22 cellular contexts compared by ENCODE assay signal in the genomic region with DNA sequence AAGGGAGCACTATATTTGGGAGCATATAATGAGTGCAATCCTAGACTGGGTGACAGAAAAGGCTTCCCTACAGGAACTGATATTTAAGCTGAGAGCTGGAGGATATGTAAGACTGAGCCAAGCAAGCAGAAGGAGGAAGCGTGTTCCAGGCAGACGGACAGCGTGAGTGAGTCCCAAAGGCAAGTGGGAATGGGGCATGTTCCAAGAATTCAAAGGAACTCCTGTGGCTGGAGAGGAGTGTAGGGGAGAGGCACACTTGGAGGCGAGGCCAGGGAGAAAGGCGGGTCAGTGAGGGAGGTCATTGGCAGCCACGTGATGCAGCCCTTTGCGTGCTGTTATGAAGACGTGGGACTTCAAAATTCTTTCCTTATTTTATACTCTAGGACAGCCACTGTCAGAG. TPM values are rescaled to one million over a fixed set of nuclear protein-coding genes. Genes with fewer than 3 reads are reported as not detected.
DNase-seq lines count a peak whose midpoint lies in the region; ATAC-seq, FAIRE-seq and TF ChIP-seq lines count a peak whose summit lies in the region.
"Had no signal": no experiment of that assay in that cellular context is flagged by ENCODE, and none has a peak within 500 bp of the region (broad histone marks: within the 10 kb centered on the region; RNA-seq: fewer than 3 reads in every experiment).

No MANE protein-coding gene starts in this region.

- H3K9me3 ChIP-seq in right lobe of liver = no peaks in the 10 kb centered on the region
- H3K9me3 ChIP-seq in HepG2 (ENCODE audit: low read length) = no peaks in the 10 kb centered on the region
- H3K9me3 ChIP-seq in osteoblast (ENCODE audit: low read depth, low read length) = no peaks in the 10 kb centered on the region
- no peaks in the 10 kb centered on the region for H3K9me3 ChIP-seq in aorta (ENCODE audit: control insufficient read depth, low read length)
- H3K9me3 ChIP-seq: esophagus squamous epithelium, SK-N-SH had no signal

- whole genome bisulfite sequencing in right lobe of liver (ENCODE audit: insufficient coverage, low coverage, low lambda C conversion rate, missing lambda C conversion rate) = 41% methylated on average over 4 of the region's 8 CpGs
- 69% methylated on average over 8 of the region's 8 CpGs for WGBS in HepG2 (ENCODE audit: low lambda C conversion rate)
- WGBS in aorta, 2 donors = 82% methylated on average over 8 of the region's 8 CpGs

- H3K9me3 Mint-ChIP-seq in activated T-cell treated with anti-CD3 and anti-CD28 coated beads, Interleukin-2, amount 50 U/mL, for 24 hours = no peaks in the 10 kb centered on the region
- no peaks in the 10 kb centered on the region for H3K9me3 Mint-ChIP-seq in activated naive CD4-positive, alpha-beta T cell treated with anti-CD3 and anti-CD28 coated beads for 36 hours

- BruUV-seq in HepG2 (replicated peaks; lab: Mats Ljungman, UMichigan) = no TSS peak

- H3K36me3 ChIP-seq in right lobe of liver (no peaks in the 10 kb centered on the region), HepG2 (replicated peaks in 1 of 2; ENCODE audit: control insufficient read depth in 1 of 2, insufficient read depth in 2 of 2, low read length in 2 of 2) (no peaks in the 10 kb centered on the region), osteoblast (ENCODE audit: insufficient read depth, low read length) (no peaks in the 10 kb centered on the region), aorta (ENCODE audit: control insufficient read depth in 1 of 2, insufficient read depth in 2 of 2, low read length in 1 of 2) (no peaks in the 10 kb centered on the region)
- H3K36me3 ChIP-seq: esophagus squamous epithelium had no signal

- H3K27ac Mint-ChIP-seq in activated T-cell treated with anti-CD3 and anti-CD28 coated beads, Interleukin-2, amount 50 U/mL, for 24 hours = no peak overlapping the region
- no peak overlapping the region for H3K27ac Mint-ChIP-seq in activated naive CD4-positive, alpha-beta T cell treated with anti-CD3 and anti-CD28 coated beads for 36 hours
- H3K27ac Mint-ChIP-seq: activated naive CD4-positive, alpha-beta T cell treated with anti-CD3 and anti-CD28 coated beads, Interleukin-2, amount 50 U/mL, for 72 hours; progenitor cell of endocrine pancreas had no signal

- H3K36me3 Mint-ChIP-seq in activated T-cell treated with anti-CD3 and anti-CD28 coated beads, Interleukin-2, amount 50 U/mL, for 24 hours (ENCODE audit: low read depth) = no peaks in the 10 kb centered on the region
- no peaks in the 10 kb centered on the region for H3K36me3 Mint-ChIP-seq in activated naive CD4-positive, alpha-beta T cell treated with anti-CD3 and anti-CD28 coated beads for 36 hours (ENCODE audit: low read depth)

- TF ChIP-seq EP300 in HepG2 (IDR thresholded peaks at IDR 0.05; ENCODE audit: low read depth in 2 of 2, low read length in 2 of 2) (no peak), HepG2 (CRISPR knock-in tag; IDR thresholded peaks at IDR 0.05; ENCODE audit: borderline replicate concordance) (no peak)

- H2AFZ ChIP-seq in HepG2 (ENCODE audit: low read length) = no peak overlapping the region
- H2AFZ ChIP-seq in osteoblast (ENCODE audit: low read length) = peak overlapping the region; percentile 13
- H2AFZ ChIP-seq: PC-9 had no signal

- no peak for TF ChIP-seq CTCF in right lobe of liver (IDR thresholded peaks at IDR 0.05)
- TF ChIP-seq CTCF in HepG2 (CRISPR knock-in tag; IDR thresholded peaks at IDR 0.05) = no peak
- TF ChIP-seq CTCF in osteoblast (IDR thresholded peaks at IDR 0.05; ENCODE audit: extremely low read depth, low read depth, low read length) = no peak

- TF ChIP-seq POLR2A in right lobe of liver (IDR thresholded peaks at IDR 0.05) (no peak), HepG2 (IDR thresholded peaks at IDR 0.05; ENCODE audit: insufficient read depth in 1 of 2, low read depth in 2 of 2, low read length in 2 of 2) (no peak)

- no peak overlapping the region for H3K9ac ChIP-seq in HepG2 (ENCODE audit: insufficient read depth, low read depth, low read length)
- H3K9ac ChIP-seq: SK-N-SH had no signal

- FAIRE-seq in HepG2 (lab: Jason Lieb, UNC) = no peak
- FAIRE-seq: urothelium cell line had no signal

- no peaks in the 10 kb centered on the region for H3K27me3 Mint-ChIP-seq in activated T-cell treated with anti-CD3 and anti-CD28 coated beads, Interleukin-2, amount 50 U/mL, for 24 hours
- H3K27me3 Mint-ChIP-seq in activated naive CD4-positive, alpha-beta T cell treated with anti-CD3 and anti-CD28 coated beads for 36 hours (ENCODE audit: low read depth) = no peaks in the 10 kb centered on the region
- H3K27me3 Mint-ChIP-seq: progenitor cell of endocrine pancreas had no signal

- DNase-seq in right lobe of liver (no peak), HepG2 (ENCODE audit: low spot score) (no peak), left cardiac atrium (peak; percentile 41), osteoblast (ENCODE audit: insufficient read length, low spot score, missing footprints) (peak; percentile 76), aorta (peak in 1 of 2 donors; percentile 55), activated T-cell treated with anti-CD3 and anti-CD28 coated beads for 4 hours (no peak)
- DNase-seq in activated T-cell treated with anti-CD3 and anti-CD28 coated beads, Interleukin-2, amount 50 U/mL, for 24 hours = no peak
- DNase-seq in activated naive CD4-positive, alpha-beta T cell treated with anti-CD3 and anti-CD28 coated beads for 36 hours = no peak
- DNase-seq: activated CD4-positive, alpha-beta T cell treated with anti-CD3 and anti-CD28 coated beads, Interleukin-2, amount 50 U/mL, for 1 hour; activated T-cell treated with anti-CD3 and anti-CD28 coated beads, Interleukin-2, amount 50 U/mL, for 1 hour; DMS153; esophagus squamous epithelium; left colon; NCI-H1105 treated with DMSO at 0.1 percent for 48 hours; NCI-H2171; PC-9; SK-N-SH; stimulated activated CD4-positive, alpha-beta T cell treated with anti-CD3 and anti-CD28 coated beads, Interleukin-15, amount 100 ng/mL, for 24 hours; stimulated activated naive CD4-positive, alpha-beta T cell treated with Interleukin-2 at 50 U/mL for 16 hours had no signal

- H3K4me3 Mint-ChIP-seq in activated T-cell treated with anti-CD3 and anti-CD28 coated beads, Interleukin-2, amount 50 U/mL, for 24 hours = no peak overlapping the region
- no peak overlapping the region for H3K4me3 Mint-ChIP-seq in activated naive CD4-positive, alpha-beta T cell treated with anti-CD3 and anti-CD28 coated beads for 36 hours

- H4K20me1 ChIP-seq in HepG2 (ENCODE audit: insufficient read depth, low read length) (no peaks in the 10 kb centered on the region), osteoblast (ENCODE audit: insufficient read depth, low read length) (no peaks in the 10 kb centered on the region)

- no peak for TF ChIP-seq RAD21 in HepG2 (CRISPR knock-in tag; IDR thresholded peaks at IDR 0.05)

- H3K4me3 ChIP-seq in right lobe of liver (no peak overlapping the region), HepG2 (replicated peaks in 1 of 3; ENCODE audit: insufficient read depth in 1 of 3, low read depth in 2 of 3, low read length in 3 of 3) (no peak overlapping the region), osteoblast (ENCODE audit: insufficient read depth, low read length) (no peak overlapping the region), aorta (ENCODE audit: low read length in 2 of 2) (no peak overlapping the region)
- H3K4me3 ChIP-seq: esophagus squamous epithelium, PC-9 had no signal

- intact Hi-C loops in right lobe of liver (cut with DNase I) = no loop called here
- intact Hi-C loops in HepG2 (cut with micrococcal nuclease; ENCODE audit: unreplicated experiment) = no loop called here
- intact Hi-C loops in left cardiac atrium (cut with DNase I) = no loop called here
- intact Hi-C loops in aorta (cut with DNase I) = no loop called here
- intact Hi-C loops in activated naive CD4-positive, alpha-beta T cell treated with anti-CD3 and anti-CD28 coated beads for 36 hours (cut with micrococcal nuclease) = no loop called here

- in situ Hi-C loops in HepG2 (cut with HindIII; ENCODE audit: extremely low pct_ligation_motif_present, low pct_unique_long_range_greater_than_20kb) = no loop called here

- H3K4me2 ChIP-seq in HepG2 (ENCODE audit: low read depth, low read length) (no peak overlapping the region), osteoblast (ENCODE audit: insufficient read depth, low read length) (peak overlapping the region; percentile 19)
- H3K4me2 ChIP-seq: PC-9, SK-N-SH had no signal

- POLR2A ChIA-PET in HepG2 (lab: Yijun Ruan, JAX) = no interaction called here

- H3K79me2 ChIP-seq in HepG2 (ENCODE audit: insufficient read depth, low read length) (no peaks in the 10 kb centered on the region), osteoblast (ENCODE audit: insufficient read depth, low read length) (no peaks in the 10 kb centered on the region)

- H3K4me1 Mint-ChIP-seq in activated T-cell treated with anti-CD3 and anti-CD28 coated beads, Interleukin-2, amount 50 U/mL, for 24 hours (ENCODE audit: low read depth) = peaks cover 5% of the 10 kb centered on the region
- peaks cover 10% of the 10 kb centered on the region for H3K4me1 Mint-ChIP-seq in activated naive CD4-positive, alpha-beta T cell treated with anti-CD3 and anti-CD28 coated beads for 36 hours (ENCODE audit: low read depth)

- CTCF ChIA-PET in HepG2 (lab: Yijun Ruan, JAX; ENCODE audit: low intra/inter-chr PET ratio, low total read pairs) = no interaction called here
- CTCF ChIA-PET in activated naive CD4-positive, alpha-beta T cell treated with anti-CD3 and anti-CD28 coated beads for 36 hours (lab: Charles Lee) = interaction anchor here (1.3 kb wide), 1 partner anchor 295 kb away, joined by 3 read pairs; no protein-coding TSS in a partner anchor

- no peaks in the 10 kb centered on the region for H3K27me3 ChIP-seq in right lobe of liver
- H3K27me3 ChIP-seq in HepG2 (ENCODE audit: control insufficient read depth in 1 of 2, insufficient read depth in 2 of 2, low read length in 2 of 2) = peaks cover 0 to 7% of the 10 kb centered on the region in 2 experiments; a peak in 1 of 5 replicates
- H3K27me3 ChIP-seq in osteoblast (ENCODE audit: insufficient read depth, low read length) = no peaks in the 10 kb centered on the region
- H3K27me3 ChIP-seq in aorta (ENCODE audit: control insufficient read depth in 1 of 2, insufficient read depth in 2 of 2, low read length in 1 of 2) = no peaks in the 10 kb centered on the region
- H3K27me3 ChIP-seq: esophagus squamous epithelium had no signal

- ATAC-seq in right lobe of liver = peak; percentile 40 to 64 (median 54)
- no peak for ATAC-seq in HepG2
- ATAC-seq in left cardiac atrium = peak; percentile 71 to 94
- ATAC-seq in aorta (ENCODE audit: low FRiP score) = peak; percentile 34
- ATAC-seq: activated naive CD4-positive, alpha-beta T cell treated with anti-CD3 and anti-CD28 coated beads, Interleukin-2, amount 50 U/mL, for 72 hours; left colon had no signal

- H3K27ac ChIP-seq in right lobe of liver = no peak overlapping the region
- H3K27ac ChIP-seq in HepG2 (ENCODE audit: extremely low read length, insufficient read depth, low read length) = no peak overlapping the region
- H3K27ac ChIP-seq in osteoblast (ENCODE audit: low read depth, low read length) = no peak overlapping the region
- no peak overlapping the region for H3K27ac ChIP-seq in aorta (ENCODE audit: low read depth in 1 of 2, low read length in 2 of 2)
- H3K27ac ChIP-seq: esophagus squamous epithelium, PC-9 had no signal

- H3K4me1 ChIP-seq in right lobe of liver (no peaks in the 10 kb centered on the region), HepG2 (ENCODE audit: insufficient read depth, low read length) (peaks cover 7% of the 10 kb centered on the region; the same call in 1 of the 2 replicates), osteoblast (ENCODE audit: insufficient read depth, low read length) (peaks cover 25% of the 10 kb centered on the region), aorta (ENCODE audit: control insufficient read depth in 1 of 2, insufficient read depth in 2 of 2, low read length in 2 of 2) (no peaks in the 10 kb centered on the region)

RNA-seq across cellular contexts. Expression of a gene that starts 27.9 kb away (rescaled TPM):
- total RNA-seq in right lobe of liver (100 to 1,000 TPM in 1 of 6 experiments, 10 to 100 TPM in 5; 15.9 to 149 (median 43.0) TPM), HepG2 (2016; rRNA removed; fragmentation: Illumina TruSeq; extraction: Trizol) (56.1 and 58.8 TPM in 2 replicates), left cardiac atrium (100 to 1,000 TPM in 1 of 2 donors, 10 to 100 TPM in 1; 42.3 to 104 TPM), osteoblast (69.8 and 91.6 TPM in 2 replicates), aorta (100 to 1,000 TPM in 1 of 2 donors, 10 to 100 TPM in 1; 89.7 to 122 TPM)
- total RNA-seq in HepG2 (2016; cell fraction: cytosol; rRNA removed; fragmentation: Illumina TruSeq; extraction: Trizol; ENCODE audit: low read depth) = 10.2 and 13.0 TPM in 2 replicates
- total RNA-seq in HepG2 (2016; cell fraction: insoluble cytoplasmic fraction; rRNA removed; fragmentation: Illumina TruSeq; extraction: Trizol) = 46.1 and 56.2 TPM in 2 replicates
- total RNA-seq in HepG2 (2016; cell fraction: membrane; rRNA removed; fragmentation: Illumina TruSeq; extraction: Trizol) = 19.9 and 20.9 TPM in 2 replicates
- total RNA-seq in HepG2 (2016; cell fraction: nucleus; rRNA removed; fragmentation: Illumina TruSeq; extraction: Trizol) = 74.0 and 78.2 TPM in 2 replicates
- polyA plus RNA-seq in HepG2 (2011; rRNA removed) (42.1 and 56.2 TPM in 2 replicates), aorta (100 to 1,000 TPM in 1 of 2 donors, 10 to 100 TPM in 1; 11.3 to 150 TPM)
- polyA plus RNA-seq in HepG2 (2011; cell fraction: cytosol; rRNA removed) = 54.8 and 55.2 TPM in 2 replicates
- polyA plus RNA-seq in HepG2 (2011; cell fraction: nucleus; rRNA removed) = 207 TPM in 2 replicates
- 47.4 and 50.1 TPM in 2 replicates for polyA plus RNA-seq in HepG2 (2012)
- 4.1 and 4.3 TPM in 2 replicates for polyA plus RNA-seq in HepG2 (2016; cell fraction: cytosol; fragmentation: Illumina TruSeq; extraction: Trizol; ENCODE audit: low read depth)
- 46.8 and 48.8 TPM in 2 replicates for polyA plus RNA-seq in HepG2 (2016; cell fraction: insoluble cytoplasmic fraction; fragmentation: Illumina TruSeq; extraction: Trizol; ENCODE audit: low read depth)
- 9.3 and 10.2 TPM in 2 replicates for polyA plus RNA-seq in HepG2 (2016; cell fraction: membrane; fragmentation: Illumina TruSeq; extraction: Trizol; ENCODE audit: low read depth)
- polyA plus RNA-seq in HepG2 (2016; cell fraction: nucleus; fragmentation: Illumina TruSeq; extraction: Trizol; ENCODE audit: insufficient read depth, low read depth) = 92.7 and 107 TPM in 2 replicates
- 62.6 and 656 TPM in 2 replicates for polyA minus RNA-seq in HepG2 (2011; rRNA and poly(A)+ RNA removed; ENCODE audit: low replicate concordance)
- polyA minus RNA-seq in HepG2 (2011; cell fraction: cytosol; rRNA and poly(A)+ RNA removed) = 24.9 and 25.8 TPM in 2 replicates
- 193 and 212 TPM in 2 replicates for polyA minus RNA-seq in HepG2 (2011; cell fraction: nucleus; rRNA and poly(A)+ RNA removed)
- total RNA-seq in activated naive CD4-positive, alpha-beta T cell treated with anti-CD3 and anti-CD28 coated beads for 36 hours = 100 to 1,000 TPM; 202 to 208 TPM

Comparison
In these comparisons a context has a peak if more than half of its experiments do, and no peak if none do; other contexts are left out.
1. DNase-seq: peak in left cardiac atrium (single experiment) and osteoblast (single experiment); none in right lobe of liver (0 of 3), HepG2 (single experiment), activated T-cell treated with anti-CD3 and anti-CD28 coated beads for 4 hours (single experiment), activated T-cell treated with anti-CD3 and anti-CD28 coated beads, Interleukin-2, amount 50 U/mL, for 24 hours (single experiment) and activated naive CD4-positive, alpha-beta T cell treated with anti-CD3 and anti-CD28 coated beads for 36 hours (single experiment).